In genomic region chr7:134823400-134823799, GRCh38 we compare ENCODE assay signal across 1 cellular context.
TF ChIP-seq lines count a peak whose summit lies in the region.

No MANE protein-coding gene starts in this region.

TF ChIP-seq in SK-N-SH, 30 proteins besides CTCF, POLR2A, EP300 and RAD21 (continued from another document):
- TF ChIP-seq TCF12 (IDR thresholded peaks at IDR 0.05) (peak; percentile 91), ZBTB33 (IDR thresholded peaks at IDR 0.05; ENCODE audit: borderline replicate concordance, low read depth) (no peak; the same call in 1 of the 2 replicates), IRF3 (IDR thresholded peaks at IDR 0.05; ENCODE audit: low read depth, low read length) (no peak), GABPA (IDR thresholded peaks at IDR 0.05; ENCODE audit: low read depth) (0 out of 2 replicates have a peak, but pooled peaks have one; percentile 11), PBX3 (IDR thresholded peaks at IDR 0.05) (peak; percentile 48; the same call in 1 of the 2 replicates), MXI1 (IDR thresholded peaks at IDR 0.05; ENCODE audit: low read depth, low read length) (no peak)
